Comparison of ENCODE assay signal across 2 cellular contexts in genomic region chr3:114404590-114404989, GRCh38.
TF ChIP-seq lines count a peak whose summit lies in the region.

No MANE protein-coding gene starts in this region.

TF ChIP-seq in HCT116, 20 proteins besides CTCF, POLR2A, EP300 and RAD21 (continued from another document):
- TF ChIP-seq CBX3 (IDR thresholded peaks at IDR 0.05; ENCODE audit: low read depth), result peak; percentile 66; the same call in 1 of the 2 replicates
- peak; percentile 64 for TF ChIP-seq JUND (IDR thresholded peaks at IDR 0.05)
- TF ChIP-seq YY1 (IDR thresholded peaks at IDR 0.05; ENCODE audit: extremely low read depth, insufficient replicate concordance, low read depth, low read length), result no peak
- TF ChIP-seq SP1 (IDR thresholded peaks at IDR 0.05; ENCODE audit: low read depth), result peak; percentile 53
- TF ChIP-seq TCF7L2 (IDR thresholded peaks at IDR 0.05; ENCODE audit: borderline replicate concordance, extremely low read depth, insufficient read depth, insufficient read length), result no peak
- TF ChIP-seq MAX (IDR thresholded peaks at IDR 0.05), result no peak
- no peak for TF ChIP-seq ZNF274 (IDR thresholded peaks at IDR 0.05; ENCODE audit: low read depth, low read length)
- TF ChIP-seq, protein P1, sequence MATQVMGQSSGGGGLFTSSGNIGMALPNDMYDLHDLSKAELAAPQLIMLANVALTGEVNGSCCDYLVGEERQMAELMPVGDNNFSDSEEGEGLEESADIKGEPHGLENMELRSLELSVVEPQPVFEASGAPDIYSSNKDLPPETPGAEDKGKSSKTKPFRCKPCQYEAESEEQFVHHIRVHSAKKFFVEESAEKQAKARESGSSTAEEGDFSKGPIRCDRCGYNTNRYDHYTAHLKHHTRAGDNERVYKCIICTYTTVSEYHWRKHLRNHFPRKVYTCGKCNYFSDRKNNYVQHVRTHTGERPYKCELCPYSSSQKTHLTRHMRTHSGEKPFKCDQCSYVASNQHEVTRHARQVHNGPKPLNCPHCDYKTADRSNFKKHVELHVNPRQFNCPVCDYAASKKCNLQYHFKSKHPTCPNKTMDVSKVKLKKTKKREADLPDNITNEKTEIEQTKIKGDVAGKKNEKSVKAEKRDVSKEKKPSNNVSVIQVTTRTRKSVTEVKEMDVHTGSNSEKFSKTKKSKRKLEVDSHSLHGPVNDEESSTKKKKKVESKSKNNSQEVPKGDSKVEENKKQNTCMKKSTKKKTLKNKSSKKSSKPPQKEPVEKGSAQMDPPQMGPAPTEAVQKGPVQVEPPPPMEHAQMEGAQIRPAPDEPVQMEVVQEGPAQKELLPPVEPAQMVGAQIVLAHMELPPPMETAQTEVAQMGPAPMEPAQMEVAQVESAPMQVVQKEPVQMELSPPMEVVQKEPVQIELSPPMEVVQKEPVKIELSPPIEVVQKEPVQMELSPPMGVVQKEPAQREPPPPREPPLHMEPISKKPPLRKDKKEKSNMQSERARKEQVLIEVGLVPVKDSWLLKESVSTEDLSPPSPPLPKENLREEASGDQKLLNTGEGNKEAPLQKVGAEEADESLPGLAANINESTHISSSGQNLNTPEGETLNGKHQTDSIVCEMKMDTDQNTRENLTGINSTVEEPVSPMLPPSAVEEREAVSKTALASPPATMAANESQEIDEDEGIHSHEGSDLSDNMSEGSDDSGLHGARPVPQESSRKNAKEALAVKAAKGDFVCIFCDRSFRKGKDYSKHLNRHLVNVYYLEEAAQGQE (IDR thresholded peaks at IDR 0.05; ENCODE audit: low read depth), result no peak
- TF ChIP-seq EZH2 (IDR thresholded peaks at IDR 0.05), result no peak
TF ChIP-seq in HCT116: peak in this region for 6.

TF ChIP-seq in WTC11, 78 proteins besides CTCF, POLR2A, EP300 and RAD21 (continued from another document):
- TF ChIP-seq STAT6 (CRISPR knock-in tag; conservative IDR thresholded peaks at IDR 0.05; ENCODE audit: low read depth), result no peak
